ENCODE assay signal across 29 cellular contexts in genomic region chr7:44787762-44788161, GRCh38.
"Had no signal": no experiment of that assay in that cellular context is flagged by ENCODE, and none has a peak within 500 bp of the region (broad histone marks: within the 10 kb centered on the region; RNA-seq: fewer than 3 reads in every experiment).

No MANE protein-coding gene starts in this region.

- ATAC-seq: activated CD4-positive, alpha-beta T cell treated with anti-CD3 and anti-CD28 coated beads for 36 hours; activated CD8-positive, alpha-beta memory T cell treated with anti-CD3 and anti-CD28 coated beads, Interleukin-2, amount 10 ng/mL, durations not matched to agents 7 days and 5 days; activated CD8-positive, alpha-beta T cell treated with anti-CD3 and anti-CD28 coated beads, Interleukin-2, amount 10 ng/mL, durations not matched to agents 7 days and 5 days; foreskin keratinocyte; gastroesophageal sphincter; heart right ventricle had no signal

- H3K27ac ChIP-seq: ascending aorta, brain microvascular endothelial cell, coronary artery, dorsolateral prefrontal cortex, foreskin keratinocyte, gastroesophageal sphincter, heart right ventricle had no signal

- H3K27me3 ChIP-seq: ascending aorta, brain microvascular endothelial cell, dorsolateral prefrontal cortex, foreskin keratinocyte, gastroesophageal sphincter, heart right ventricle had no signal

- H3K36me3 ChIP-seq: ascending aorta, brain microvascular endothelial cell, gastroesophageal sphincter, heart right ventricle had no signal

- H3K4me3 ChIP-seq: ascending aorta, coronary artery, dorsolateral prefrontal cortex, gastroesophageal sphincter, heart right ventricle had no signal

- H3K4me1 ChIP-seq: ascending aorta, foreskin keratinocyte, heart right ventricle had no signal

- H3K27ac Mint-ChIP-seq: activated CD4-positive, alpha-beta memory T cell treated with anti-CD3 and anti-CD28 coated beads for 36 hours; activated CD4-positive, alpha-beta T cell treated with anti-CD3 and anti-CD28 coated beads for 36 hours; activated CD4-positive, alpha-beta T cell treated with anti-CD3 and anti-CD28 coated beads, Interleukin-2, amount 10 ng/mL, durations not matched to agents 24 days and 14 days; activated CD8-positive, alpha-beta memory T cell treated with anti-CD3 and anti-CD28 coated beads, Interleukin-2, amount 10 ng/mL, durations not matched to agents 7 days and 5 days; activated CD8-positive, alpha-beta T cell treated with anti-CD3 and anti-CD28 coated beads, Interleukin-2, amount 10 ng/mL, durations not matched to agents 7 days and 5 days; activated naive CD4-positive, alpha-beta T cell treated with anti-CD3 and anti-CD28 coated beads for 36 hours; activated naive CD4-positive, alpha-beta T cell treated with anti-CD3 and anti-CD28 coated beads, Interleukin-2, amount 50 U/mL, for 24 hours; activated naive CD8-positive, alpha-beta T cell treated with anti-CD3 and anti-CD28 coated beads, Interleukin-2, amount 10 ng/mL, durations not matched to agents 7 days and 5 days; activated T-helper 1 cell treated with anti-CD3 and anti-CD28 coated beads, Interleukin-12 subunit alpha, Interleukin-12 subunit beta, Interleukin-2, Interleukin-4 antibody, amounts not matched to agents 30 ng/mL and 10 ng/mL and 1 ng/mL, durations not matched to agents 14 hours and 24 hours and 36 hours; activated T-helper 2 cell treated with anti-CD3 and anti-CD28 coated beads, Interferon-gamma antibody, Interleukin-2, Interleukin-4, amounts not matched to agents 10 μg/mL and 5 μg/mL and 100 μg/mL, durations not matched to agents 14 hours and 24 hours and 36 hours; dendritic cell treated with granulocyte-macrophage colony-stimulating factor and Interleukin-4, amounts not matched to agents 40 ng/mL and 50 ng/mL, for 4 days; endodermal cell had no signal

- H3K27me3 Mint-ChIP-seq: activated CD4-positive, alpha-beta memory T cell treated with anti-CD3 and anti-CD28 coated beads for 36 hours; activated CD4-positive, alpha-beta T cell treated with anti-CD3 and anti-CD28 coated beads for 36 hours; activated CD8-positive, alpha-beta memory T cell treated with anti-CD3 and anti-CD28 coated beads, Interleukin-2, amount 10 ng/mL, durations not matched to agents 7 days and 5 days; activated naive CD4-positive, alpha-beta T cell treated with anti-CD3 and anti-CD28 coated beads, Interleukin-2, amount 50 U/mL, for 24 hours; central memory CD8-positive, alpha-beta T cell; dendritic cell treated with granulocyte-macrophage colony-stimulating factor and Interleukin-4, amounts not matched to agents 40 ng/mL and 50 ng/mL, for 4 days had no signal

- H3K4me1 Mint-ChIP-seq: activated CD4-positive, alpha-beta T cell treated with anti-CD3 and anti-CD28 coated beads for 36 hours; activated naive CD4-positive, alpha-beta T cell treated with anti-CD3 and anti-CD28 coated beads, Interleukin-2, amount 50 U/mL, for 24 hours; activated naive CD8-positive, alpha-beta T cell treated with anti-CD3 and anti-CD28 coated beads, Interleukin-2, amount 10 ng/mL, durations not matched to agents 7 days and 5 days; central memory CD8-positive, alpha-beta T cell; endodermal cell had no signal

- DNase-seq: activated CD4-positive, alpha-beta memory T cell treated with anti-CD3 and anti-CD28 coated beads for 36 hours; activated CD4-positive, alpha-beta T cell treated with anti-CD3 and anti-CD28 coated beads for 36 hours; activated CD4-positive, alpha-beta T cell treated with anti-CD3 and anti-CD28 coated beads, Interleukin-2, amount 10 ng/mL, durations not matched to agents 24 days and 14 days; activated CD4-positive, CD25-positive, alpha-beta regulatory T cell; activated CD4-positive, CD25-positive, alpha-beta regulatory T cell treated with anti-CD3 and anti-CD28 coated beads, Interleukin-2, amount 50 U/mL, for 72 hours; activated CD8-positive, alpha-beta memory T cell treated with anti-CD3 and anti-CD28 coated beads, Interleukin-2, amount 10 ng/mL, durations not matched to agents 7 days and 5 days; activated CD8-positive, alpha-beta memory T cell treated with anti-CD3 and anti-CD28 coated beads, Interleukin-2, amount 50 U/mL, for 4 hours; activated CD8-positive, alpha-beta T cell treated with anti-CD3 and anti-CD28 coated beads, Interleukin-2, amount 10 ng/mL, durations not matched to agents 7 days and 5 days; activated effector memory CD4-positive, alpha-beta T cell treated with anti-CD3 and anti-CD28 coated beads, Interleukin-2, amount 50 U/mL, for 16 hours; activated naive CD4-positive, alpha-beta T cell treated with anti-CD3 and anti-CD28 coated beads for 36 hours; activated naive CD8-positive, alpha-beta T cell treated with anti-CD3 and anti-CD28 coated beads, Interleukin-2, amount 10 ng/mL, durations not matched to agents 7 days and 5 days; activated T-cell treated with anti-CD3 and anti-CD28 coated beads, Interleukin-2, amount 50 U/mL, for 1 hour; activated T-cell treated with anti-CD3 and anti-CD28 coated beads, Interleukin-2, amount 50 U/mL, for 48 hours; brain microvascular endothelial cell; dorsolateral prefrontal cortex; effector memory CD4-positive, alpha-beta T cell; endodermal cell; foreskin keratinocyte; heart right ventricle; T-helper 2 cell had no signal

- FAIRE-seq: bronchial epithelial cell had no signal

- H3K4me3 Mint-ChIP-seq: activated CD4-positive, alpha-beta memory T cell treated with anti-CD3 and anti-CD28 coated beads for 36 hours; activated CD4-positive, alpha-beta T cell treated with anti-CD3 and anti-CD28 coated beads for 36 hours; activated CD4-positive, alpha-beta T cell treated with anti-CD3 and anti-CD28 coated beads, Interleukin-2, amount 10 ng/mL, durations not matched to agents 24 days and 14 days; activated CD8-positive, alpha-beta memory T cell treated with anti-CD3 and anti-CD28 coated beads, Interleukin-2, amount 10 ng/mL, durations not matched to agents 7 days and 5 days; activated CD8-positive, alpha-beta T cell treated with anti-CD3 and anti-CD28 coated beads, Interleukin-2, amount 10 ng/mL, durations not matched to agents 7 days and 5 days; activated naive CD4-positive, alpha-beta T cell treated with anti-CD3 and anti-CD28 coated beads for 36 hours; activated naive CD4-positive, alpha-beta T cell treated with anti-CD3 and anti-CD28 coated beads, Interleukin-2, amount 50 U/mL, for 24 hours; activated naive CD8-positive, alpha-beta T cell treated with anti-CD3 and anti-CD28 coated beads, Interleukin-2, amount 10 ng/mL, durations not matched to agents 7 days and 5 days; activated T-helper 1 cell treated with anti-CD3 and anti-CD28 coated beads, Interleukin-12 subunit alpha, Interleukin-12 subunit beta, Interleukin-2, Interleukin-4 antibody, amounts not matched to agents 30 ng/mL and 10 ng/mL and 1 ng/mL, durations not matched to agents 14 hours and 24 hours and 36 hours; central memory CD8-positive, alpha-beta T cell; dendritic cell treated with granulocyte-macrophage colony-stimulating factor and Interleukin-4, amounts not matched to agents 40 ng/mL and 50 ng/mL, for 4 days; endodermal cell had no signal
